ENCODE assay signal across 8 cellular contexts in genomic region chr6:28634758-28635546, GRCh38.
DNase-seq lines count a peak whose midpoint lies in the region; ATAC-seq and TF ChIP-seq lines count a peak whose summit lies in the region.

No MANE protein-coding gene starts in this region.

- H3K4me1 Mint-ChIP-seq in activated naive CD8-positive, alpha-beta T cell treated with anti-CD3 and anti-CD28 coated beads, Interleukin-2, amount 10 ng/mL, durations not matched to agents 7 days and 5 days = peaks cover 16% of the 10 kb centered on the region

- no peak for TF ChIP-seq CTCF in AG04450 (IDR thresholded peaks at IDR 0.05; ENCODE audit: low read depth, low read length)
- no peak for TF ChIP-seq CTCF in upper lobe of right lung (IDR thresholded peaks at IDR 0.05)

- peaks cover 3% of the 10 kb centered on the region for H3K36me3 Mint-ChIP-seq in activated naive CD8-positive, alpha-beta T cell treated with anti-CD3 and anti-CD28 coated beads, Interleukin-2, amount 10 ng/mL, durations not matched to agents 7 days and 5 days

- CTCF ChIA-PET in AG04450 (lab: Charles Lee) = interaction anchor here (0.6 kb wide), 1 partner anchor 452 kb away, joined by 3 read pairs; no protein-coding TSS in a partner anchor

- H3K27ac ChIP-seq in AG04450 (ENCODE audit: low read depth, low read length) (no peak overlapping the region), upper lobe of right lung (no peak overlapping the region)

- DNase-seq in AG04450 (ENCODE audit: low read depth, low spot score) = no peak
- DNase-seq in activated naive CD8-positive, alpha-beta T cell treated with anti-CD3 and anti-CD28 coated beads, Interleukin-2, amount 10 ng/mL, durations not matched to agents 7 days and 5 days = peak; percentile 33
- DNase-seq in islet precursor cell = peak; percentile 83
- DNase-seq in upper lobe of right lung = no peak
- no peak for DNase-seq in amniotic stem cell (lab: John Stamatoyannopoulos, UW)

- H3K9me3 Mint-ChIP-seq in activated naive CD8-positive, alpha-beta T cell treated with anti-CD3 and anti-CD28 coated beads, Interleukin-2, amount 10 ng/mL, durations not matched to agents 7 days and 5 days = peaks cover 5% of the 10 kb centered on the region

- H3K27me3 Mint-ChIP-seq in activated naive CD8-positive, alpha-beta T cell treated with anti-CD3 and anti-CD28 coated beads, Interleukin-2, amount 10 ng/mL, durations not matched to agents 7 days and 5 days = peaks cover 76% of the 10 kb centered on the region

- H3K4me3 ChIP-seq in AG04450 (ENCODE audit: low read depth, low read length) = peak overlapping the region; percentile 40
- peak overlapping the region; percentile 16 for H3K4me3 ChIP-seq in upper lobe of right lung

- no peaks in the 10 kb centered on the region for H3K4me1 ChIP-seq in upper lobe of right lung

- no peaks in the 10 kb centered on the region for H3K36me3 ChIP-seq in upper lobe of right lung

- H3K4me3 Mint-ChIP-seq in activated naive CD8-positive, alpha-beta T cell treated with anti-CD3 and anti-CD28 coated beads, Interleukin-2, amount 10 ng/mL, durations not matched to agents 7 days and 5 days = peak overlapping the region; percentile 30

- ATAC-seq in HG02798 (IDR thresholded peaks at IDR 0.05; ENCODE audit: poor library complexity, unreplicated experiment) (peak; percentile 36), upper lobe of right lung (no peak), HG02840 (IDR thresholded peaks at IDR 0.05; ENCODE audit: low FRiP score, unreplicated experiment) (no peak), HG03457 (IDR thresholded peaks at IDR 0.05; ENCODE audit: unreplicated experiment) (no peak)
- no peak for ATAC-seq in activated naive CD8-positive, alpha-beta T cell treated with anti-CD3 and anti-CD28 coated beads, Interleukin-2, amount 10 ng/mL, durations not matched to agents 7 days and 5 days (ENCODE audit: low read depth)

- intact Hi-C loops in upper lobe of right lung (cut with DNase I) = no loop called here

- H3K9me3 ChIP-seq in AG04450 (ENCODE audit: control insufficient read depth, insufficient read depth, low read length) (peaks cover 8% of the 10 kb centered on the region; the same call in 1 of the 2 replicates), upper lobe of right lung (no peaks in the 10 kb centered on the region)

- H3K27ac Mint-ChIP-seq in activated naive CD8-positive, alpha-beta T cell treated with anti-CD3 and anti-CD28 coated beads, Interleukin-2, amount 10 ng/mL, durations not matched to agents 7 days and 5 days = peak overlapping the region; percentile 32

- POLR2A ChIA-PET in AG04450 (lab: Yijun Ruan, JAX) = no interaction called here
- POLR2A ChIA-PET in activated naive CD8-positive, alpha-beta T cell treated with anti-CD3 and anti-CD28 coated beads, Interleukin-2, amount 10 ng/mL, durations not matched to agents 7 days and 5 days (lab: Charles Lee) = no interaction called here

- H3K27me3 ChIP-seq in AG04450 (ENCODE audit: control insufficient read depth, insufficient read depth, low read length) = peaks cover 18% of the 10 kb centered on the region
- H3K27me3 ChIP-seq in upper lobe of right lung = peaks cover 52% of the 10 kb centered on the region

Comparison
In these comparisons a context has a peak if more than half of its experiments do, and no peak if none do; other contexts are left out.
1. DNase-seq: peak in activated naive CD8-positive, alpha-beta T cell treated with anti-CD3 and anti-CD28 coated beads, Interleukin-2, amount 10 ng/mL, durations not matched to agents 7 days and 5 days (single experiment) and islet precursor cell (single experiment); none in AG04450 (single experiment), upper lobe of right lung (single experiment) and amniotic stem cell (single experiment).